Comparison of ENCODE assay signal across 14 cellular contexts in the genomic region with DNA sequence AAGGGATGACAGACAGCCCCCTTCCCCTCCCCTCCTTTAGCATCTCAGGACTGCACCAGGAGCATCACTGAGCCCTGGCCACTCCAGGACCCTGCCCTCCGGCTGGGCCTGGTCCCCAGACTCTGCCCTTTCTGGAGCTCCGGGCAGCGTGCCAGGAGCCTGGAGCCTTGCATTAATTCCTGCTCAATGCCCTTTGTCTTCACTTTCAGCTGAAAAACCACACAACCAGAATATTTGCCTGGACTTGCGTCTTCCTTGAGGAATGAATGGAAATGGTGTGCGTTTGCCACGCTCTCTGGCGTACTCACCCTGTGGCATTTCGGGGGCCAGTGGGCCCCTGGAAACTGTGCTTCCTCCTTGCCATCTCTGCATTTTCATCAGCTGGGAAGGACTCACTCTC. TPM values are rescaled to one million over a fixed set of nuclear protein-coding genes. Genes with fewer than 3 reads are reported as not detected.
DNase-seq lines count a peak whose midpoint lies in the region; ATAC-seq lines count a peak whose summit lies in the region.
"Had no signal": no experiment of that assay in that cellular context is flagged by ENCODE, and none has a peak within 500 bp of the region (broad histone marks: within the 10 kb centered on the region; RNA-seq: fewer than 3 reads in every experiment).

No MANE protein-coding gene starts in this region.

- ATAC-seq in HG03571 (IDR thresholded peaks at IDR 0.05; ENCODE audit: unreplicated experiment) (no peak), HG03469 (IDR thresholded peaks at IDR 0.05; ENCODE audit: unreplicated experiment) (no peak)
- ATAC-seq: activated T-helper 17 cell treated with anti-CD3 and anti-CD28 coated beads, Interleukin-2, amount 50 U/mL, for 72 hours; body of pancreas; HCT116 had no signal

- DNase-seq in NCI-H1092 (lab: John Stamatoyannopoulos, UW) (peak; percentile 2), NCI-H1092 treated with DMSO at 0.1 percent for 48 hours (lab: John Stamatoyannopoulos, UW) (no peak), NCI-H345 (lab: John Stamatoyannopoulos, UW) (peak; percentile 54), cerebellum (ENCODE audit: low spot score) (peak; percentile 37), pons (ENCODE audit: low spot score) (peak; percentile 46), A172 (ENCODE audit: low spot score) (no peak)
- DNase-seq: activated CD4-positive, alpha-beta memory T cell treated with anti-CD3 and anti-CD28 coated beads for 36 hours; body of pancreas; MG63; T1000 had no signal

RNA-seq across cellular contexts. Expression of a gene that starts 8.5 kb away (rescaled TPM):
- total RNA-seq in cerebellum: 8.5 TPM
- not detected in 2 replicates for total RNA-seq in A172 (2014; rRNA removed; shearing (Covaris generic))
- total RNA-seq: activated CD4-positive, alpha-beta memory T cell treated with anti-CD3 and anti-CD28 coated beads for 36 hours; activated T-helper 17 cell treated with anti-CD3 and anti-CD28 coated beads, Interleukin-2, amount 50 U/mL, for 72 hours had no signal

Comparison
In these comparisons a context has a peak if more than half of its experiments do, and no peak if none do; other contexts are left out.
1. DNase-seq: peak in NCI-H1092 (single experiment), NCI-H345 (single experiment), cerebellum (single experiment) and pons (single experiment); none in NCI-H1092 treated with DMSO at 0.1 percent for 48 hours (single experiment) and A172 (single experiment).